Comparison of ENCODE assay signal across 8 cellular contexts in genomic region chr14:22561661-22562579, GRCh38. TPM values are rescaled to one million over a fixed set of nuclear protein-coding genes. Genes with fewer than 3 reads are reported as not detected.
DNase-seq lines count a peak whose midpoint lies in the region; ATAC-seq lines count a peak whose summit lies in the region.

No MANE protein-coding gene starts in this region.

- H3K9me3 ChIP-seq in esophagus (ENCODE audit: control insufficient read depth in 2 of 2, insufficient read depth in 1 of 2, low read depth in 1 of 2, low read length in 1 of 2) = no peaks in the 10 kb centered on the region

- WGBS in esophagus, 2 donors = 59% methylated on average over 11 of the region's 11 CpGs

- ATAC-seq in stimulated activated naive CD8-positive, alpha-beta T cell treated with anti-CD3 and anti-CD28 coated beads, Interleukin-15, amount 100 ng/mL, for 72 hours = peak; percentile 64
- no peak for ATAC-seq in GM18520 (IDR thresholded peaks at IDR 0.05; ENCODE audit: unreplicated experiment)

- no peaks in the 10 kb centered on the region for H3K27me3 ChIP-seq in esophagus (ENCODE audit: control insufficient read depth in 1 of 2, insufficient read depth in 2 of 2, low read length in 2 of 2)

- H3K9me3 Mint-ChIP-seq in stimulated activated naive CD8-positive, alpha-beta T cell treated with anti-CD3 and anti-CD28 coated beads, Interleukin-15, amount 100 ng/mL, for 72 hours = no peaks in the 10 kb centered on the region

- peaks cover 0 to 14% of the 10 kb centered on the region in 2 donors for H3K4me1 ChIP-seq in esophagus (ENCODE audit: control insufficient read depth in 2 of 2, insufficient read depth in 2 of 2, low read length in 1 of 2)

- peaks cover 99% of the 10 kb centered on the region for H3K4me1 Mint-ChIP-seq in stimulated activated naive CD8-positive, alpha-beta T cell treated with anti-CD3 and anti-CD28 coated beads, Interleukin-15, amount 100 ng/mL, for 72 hours

- H3K4me3 Mint-ChIP-seq in stimulated activated naive CD8-positive, alpha-beta T cell treated with anti-CD3 and anti-CD28 coated beads, Interleukin-15, amount 100 ng/mL, for 72 hours = peak overlapping the region; percentile 77 to 78

- no peaks in the 10 kb centered on the region for H3K36me3 ChIP-seq in esophagus (ENCODE audit: control insufficient read depth in 2 of 2, insufficient read depth in 2 of 2, low read length in 1 of 2)

- peak; percentile 97 for DNase-seq in Jurkat, Clone E6-1 (ENCODE audit: low read depth, low spot score)
- peak; percentile 69 for DNase-seq in activated CD4-positive, alpha-beta T cell treated with anti-CD3 and anti-CD28 coated beads, Interleukin-2, amount 50 U/mL, for 1 hour
- peak; percentile 71 to 81 for DNase-seq in stimulated activated naive CD8-positive, alpha-beta T cell treated with anti-CD3 and anti-CD28 coated beads, Interleukin-15, amount 100 ng/mL, for 72 hours
- DNase-seq in hypothalamus (lab: John Stamatoyannopoulos, UW) (no peak), NCI-H345 treated with DMSO at 0.1 percent for 48 hours (lab: John Stamatoyannopoulos, UW; ENCODE audit: unreplicated experiment) (no peak), T1000 (lab: John Stamatoyannopoulos, UW) (no peak)

- H3K4me3 ChIP-seq in Jurkat, Clone E6-1 (ENCODE audit: low read length) = peak overlapping the region; percentile 43
- no peak overlapping the region for H3K4me3 ChIP-seq in esophagus (ENCODE audit: low read depth in 1 of 2, low read length in 2 of 2)

- peak overlapping the region; percentile 90 to 98 for H3K27ac Mint-ChIP-seq in stimulated activated naive CD8-positive, alpha-beta T cell treated with anti-CD3 and anti-CD28 coated beads, Interleukin-15, amount 100 ng/mL, for 72 hours

- no peaks in the 10 kb centered on the region for H3K27me3 Mint-ChIP-seq in stimulated activated naive CD8-positive, alpha-beta T cell treated with anti-CD3 and anti-CD28 coated beads, Interleukin-15, amount 100 ng/mL, for 72 hours

- H3K27ac ChIP-seq in esophagus (ENCODE audit: low read depth in 2 of 2, low read length in 1 of 2) = peak overlapping the region; percentile 37 to 88

RNA-seq across cellular contexts. Expression of gene DAD1, which starts 27.1 kb away (rescaled TPM):
- polyA plus RNA-seq in Jurkat, Clone E6-1 (2012; ENCODE audit: insufficient read depth, insufficient read length) = 267 TPM
- polyA plus RNA-seq in esophagus = 100 to 1,000 TPM in 1 of 2 donors, 10 to 100 TPM in 1; 77.9 to 243 TPM

RNA-seq across cellular contexts. Expression of gene ABHD4, which starts 36.2 kb away (rescaled TPM):
- 11.3 TPM for polyA plus RNA-seq in Jurkat, Clone E6-1 (2012; ENCODE audit: insufficient read depth, insufficient read length)
- 10 to 100 TPM; 22.8 to 29.5 TPM for polyA plus RNA-seq in esophagus

Comparison
In these comparisons a context has a peak if more than half of its experiments do, and no peak if none do; other contexts are left out.
1. DNase-seq: peak in Jurkat, Clone E6-1 (single experiment), activated CD4-positive, alpha-beta T cell treated with anti-CD3 and anti-CD28 coated beads, Interleukin-2, amount 50 U/mL, for 1 hour (single experiment) and stimulated activated naive CD8-positive, alpha-beta T cell treated with anti-CD3 and anti-CD28 coated beads, Interleukin-15, amount 100 ng/mL, for 72 hours (2 of 2); none in hypothalamus (0 of 51), NCI-H345 treated with DMSO at 0.1 percent for 48 hours (single experiment) and T1000 (single experiment).